Comparison of ENCODE assay signal across 4 cellular contexts in the genomic region with DNA sequence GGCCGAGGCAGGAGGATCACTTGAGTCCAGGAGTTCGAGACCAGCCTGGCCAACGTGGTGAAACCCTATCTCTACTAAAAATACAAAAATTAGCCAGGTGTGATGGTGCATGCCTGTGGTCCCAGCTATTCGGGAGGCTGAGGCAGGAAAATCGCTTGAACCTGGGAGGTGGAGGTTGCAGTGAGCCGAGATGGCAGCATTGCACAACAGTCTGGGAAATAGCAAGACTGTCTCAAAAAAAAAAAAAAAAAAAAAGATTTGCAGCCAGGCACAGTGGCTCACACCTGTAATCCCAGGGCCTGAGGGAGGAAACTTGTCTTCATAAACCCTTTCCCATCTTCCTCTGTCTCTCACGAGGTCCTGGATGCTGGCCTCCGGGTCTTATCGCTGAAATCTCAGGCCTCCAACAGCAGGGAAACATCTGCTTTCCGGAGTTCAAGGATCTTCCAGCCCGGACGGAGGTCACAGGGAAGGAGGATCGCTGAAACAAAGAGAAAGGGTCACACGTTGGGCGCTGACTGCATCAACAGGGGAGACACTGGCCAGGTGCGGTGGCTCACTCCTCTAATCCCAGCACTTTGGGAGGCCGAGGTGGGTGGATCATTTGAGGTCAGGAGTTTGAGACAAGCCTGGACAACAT. TPM values are rescaled to one million over a fixed set of nuclear protein-coding genes. Genes with fewer than 3 reads are reported as not detected.
"Had no signal": no experiment of that assay in that cellular context is flagged by ENCODE, and none has a peak within 500 bp of the region (broad histone marks: within the 10 kb centered on the region; RNA-seq: fewer than 3 reads in every experiment).

No MANE protein-coding gene starts in this region.

RNA-seq across cellular contexts. Expression of a gene that starts 11.5 kb away (rescaled TPM):
- total RNA-seq: activated CD4-positive, alpha-beta memory T cell treated with anti-CD3 and anti-CD28 coated beads, Interleukin-2, amount 10 ng/mL, durations not matched to agents 7 days and 5 days; activated naive CD4-positive, alpha-beta T cell treated with anti-CD3 and anti-CD28 coated beads for 36 hours had no signal

RNA-seq across cellular contexts. Expression of a gene that starts 56.5 kb away (rescaled TPM):
- total RNA-seq: activated CD4-positive, alpha-beta memory T cell treated with anti-CD3 and anti-CD28 coated beads, Interleukin-2, amount 10 ng/mL, durations not matched to agents 7 days and 5 days; activated naive CD4-positive, alpha-beta T cell treated with anti-CD3 and anti-CD28 coated beads for 36 hours; activated T-helper 17 cell treated with anti-CD3 and anti-CD28 coated beads, Interleukin-2, amount 50 U/mL, for 72 hours; T-helper 1 cell treated with Interleukin-12 subunit alpha and Interleukin-12 subunit beta and Interleukin-4 antibody, amounts not matched to agents 30 ng/mL and 1 ng/mL, for 36 hours had no signal
